In genomic region chr1:171786534-171786933, GRCh38 we compare ENCODE assay signal across 1 cellular context.
TF ChIP-seq lines count a peak whose summit lies in the region.

No MANE protein-coding gene starts in this region.

TF ChIP-seq in SK-N-SH, 30 proteins besides CTCF, POLR2A, EP300 and RAD21 (continued from another document):
- TF ChIP-seq GATA2 (CRISPR knock-in tag; IDR thresholded peaks at IDR 0.05), result no peak
- TF ChIP-seq TAF1 (IDR thresholded peaks at IDR 0.05; ENCODE audit: borderline replicate concordance, low read depth, low read length), result no peak
- TF ChIP-seq MAX (IDR thresholded peaks at IDR 0.05; ENCODE audit: low read depth), result no peak
- no peak for TF ChIP-seq GABPA (IDR thresholded peaks at IDR 0.05; ENCODE audit: low read depth)
- no peak for TF ChIP-seq ZBTB33 (IDR thresholded peaks at IDR 0.05; ENCODE audit: borderline replicate concordance, low read depth)
- no peak for TF ChIP-seq RFX5 (IDR thresholded peaks at IDR 0.05; ENCODE audit: low read length)
